Comparison of ENCODE assay signal across 32 cellular contexts in the genomic region with DNA sequence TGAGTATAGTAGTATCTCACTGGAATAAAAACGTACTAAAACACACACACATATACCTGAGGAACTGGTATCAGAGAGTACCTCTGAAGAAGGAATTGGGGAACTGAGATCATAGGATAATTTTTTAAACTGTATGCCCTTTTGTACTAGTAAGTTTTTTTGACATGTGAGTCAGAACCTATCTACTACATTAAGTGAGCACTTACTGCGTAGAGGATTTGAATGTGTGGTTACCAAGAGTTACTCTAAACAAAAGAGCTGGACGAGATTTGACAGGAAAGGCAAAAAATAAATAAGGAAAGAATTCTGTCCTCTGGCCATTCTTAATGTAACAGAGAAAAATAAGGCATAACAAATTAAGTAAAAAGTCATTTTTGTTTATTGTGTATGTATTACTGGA.
"Had no signal": no experiment of that assay in that cellular context is flagged by ENCODE, and none has a peak within 500 bp of the region (broad histone marks: within the 10 kb centered on the region; RNA-seq: fewer than 3 reads in every experiment).

No MANE protein-coding gene starts in this region.

- H3K36me3 Mint-ChIP-seq: activated CD4-positive, alpha-beta memory T cell treated with anti-CD3 and anti-CD28 coated beads for 36 hours; activated naive CD4-positive, alpha-beta T cell treated with anti-CD3 and anti-CD28 coated beads, Interleukin-2, amount 10 ng/mL, durations not matched to agents 7 days and 5 days; activated naive CD4-positive, alpha-beta T cell treated with anti-CD3 and anti-CD28 coated beads, Interleukin-2, amount 50 U/mL, for 24 hours; activated naive CD8-positive, alpha-beta T cell; activated naive CD8-positive, alpha-beta T cell treated with anti-CD3 and anti-CD28 coated beads, Interleukin-2, amount 10 ng/mL, durations not matched to agents 7 days and 5 days; brain; T-cell had no signal

- H3K27me3 Mint-ChIP-seq: activated B cell treated with CpG ODN at 0.5 μM for 24 hours; activated CD4-positive, alpha-beta memory T cell treated with anti-CD3 and anti-CD28 coated beads for 36 hours; activated CD4-positive, alpha-beta T cell treated with anti-CD3 and anti-CD28 coated beads, Interleukin-2, amount 10 ng/mL, durations not matched to agents 24 days and 14 days; activated CD8-positive, alpha-beta T cell treated with anti-CD3 and anti-CD28 coated beads for 36 hours; activated naive CD4-positive, alpha-beta T cell treated with anti-CD3 and anti-CD28 coated beads, Interleukin-2, amount 10 ng/mL, durations not matched to agents 7 days and 5 days; activated naive CD8-positive, alpha-beta T cell; activated naive CD8-positive, alpha-beta T cell treated with anti-CD3 and anti-CD28 coated beads, Interleukin-2, amount 10 ng/mL, durations not matched to agents 7 days and 5 days; activated naive CD8-positive, alpha-beta T cell treated with anti-CD3 and anti-CD28 coated beads, Interleukin-2, amount 50 U/mL, for 24 hours; activated T-helper 17 cell treated with anti-CD3 and anti-CD28 coated beads, Interleukin-2, amount 50 U/mL, for 72 hours; brain; T-cell; T-helper 17 cell had no signal

- H3K27ac Mint-ChIP-seq: activated B cell treated with CpG ODN at 0.5 μM for 24 hours; activated CD4-positive, alpha-beta memory T cell treated with anti-CD3 and anti-CD28 coated beads for 36 hours; activated CD4-positive, alpha-beta T cell treated with anti-CD3 and anti-CD28 coated beads, Interleukin-2, amount 10 ng/mL, durations not matched to agents 24 days and 14 days; activated CD8-positive, alpha-beta T cell treated with anti-CD3 and anti-CD28 coated beads for 36 hours; activated naive CD4-positive, alpha-beta T cell treated with anti-CD3 and anti-CD28 coated beads, Interleukin-2, amount 10 ng/mL, durations not matched to agents 7 days and 5 days; activated naive CD4-positive, alpha-beta T cell treated with anti-CD3 and anti-CD28 coated beads, Interleukin-2, amount 50 U/mL, for 24 hours; activated naive CD8-positive, alpha-beta T cell; activated naive CD8-positive, alpha-beta T cell treated with anti-CD3 and anti-CD28 coated beads, Interleukin-2, amount 10 ng/mL, durations not matched to agents 7 days and 5 days; activated naive CD8-positive, alpha-beta T cell treated with anti-CD3 and anti-CD28 coated beads, Interleukin-2, amount 50 U/mL, for 24 hours; activated T-cell treated with anti-CD3 and anti-CD28 coated beads, Interleukin-2, amount 50 U/mL, for 72 hours; activated T-helper 1 cell treated with anti-CD3 and anti-CD28 coated beads, Interleukin-12 subunit alpha, Interleukin-12 subunit beta, Interleukin-2, Interleukin-4 antibody, amounts not matched to agents 30 ng/mL and 10 ng/mL and 1 ng/mL, durations not matched to agents 14 hours and 24 hours and 36 hours; activated T-helper 17 cell treated with anti-CD3 and anti-CD28 coated beads, Interleukin-2, amount 50 U/mL, for 72 hours; brain; T-cell; T-helper 17 cell had no signal

- H3K4me1 ChIP-seq: ascending aorta had no signal

- ATAC-seq: activated CD8-positive, alpha-beta T cell treated with anti-CD3 and anti-CD28 coated beads for 36 hours; activated naive CD8-positive, alpha-beta T cell treated with anti-CD3 and anti-CD28 coated beads, Interleukin-2, amount 50 U/mL, for 24 hours; activated T-cell treated with anti-CD3 and anti-CD28 coated beads, Interleukin-2, amount 50 U/mL, for 4 hours; activated T-cell treated with anti-CD3 and anti-CD28 coated beads, Interleukin-2, amount 50 U/mL, for 72 hours; activated T-helper 17 cell treated with anti-CD3 and anti-CD28 coated beads, Interleukin-2, amount 50 U/mL, for 72 hours; T-cell; T-helper 17 cell had no signal

- H3K4me3 ChIP-seq: ascending aorta had no signal

- H3K27ac ChIP-seq: ascending aorta, VCaP had no signal

- H3K4me1 Mint-ChIP-seq: activated B cell treated with CpG ODN at 0.5 μM for 24 hours; activated CD4-positive, alpha-beta T cell treated with anti-CD3 and anti-CD28 coated beads, Interleukin-2, amount 10 ng/mL, durations not matched to agents 24 days and 14 days; activated naive CD4-positive, alpha-beta T cell treated with anti-CD3 and anti-CD28 coated beads, Interleukin-2, amount 10 ng/mL, durations not matched to agents 7 days and 5 days; activated naive CD4-positive, alpha-beta T cell treated with anti-CD3 and anti-CD28 coated beads, Interleukin-2, amount 50 U/mL, for 24 hours; activated naive CD8-positive, alpha-beta T cell treated with anti-CD3 and anti-CD28 coated beads, Interleukin-2, amount 10 ng/mL, durations not matched to agents 7 days and 5 days; activated naive CD8-positive, alpha-beta T cell treated with anti-CD3 and anti-CD28 coated beads, Interleukin-2, amount 50 U/mL, for 24 hours; activated T-helper 17 cell treated with anti-CD3 and anti-CD28 coated beads, Interleukin-2, amount 50 U/mL, for 72 hours; brain; T-cell; T-helper 17 cell had no signal

- H3K27me3 ChIP-seq: ascending aorta had no signal

- H3K4me3 Mint-ChIP-seq: activated B cell treated with CpG ODN at 0.5 μM for 24 hours; activated CD4-positive, alpha-beta memory T cell treated with anti-CD3 and anti-CD28 coated beads for 36 hours; activated CD4-positive, alpha-beta T cell treated with anti-CD3 and anti-CD28 coated beads, Interleukin-2, amount 10 ng/mL, durations not matched to agents 24 days and 14 days; activated CD8-positive, alpha-beta T cell treated with anti-CD3 and anti-CD28 coated beads for 36 hours; activated naive CD4-positive, alpha-beta T cell treated with anti-CD3 and anti-CD28 coated beads, Interleukin-2, amount 10 ng/mL, durations not matched to agents 7 days and 5 days; activated naive CD4-positive, alpha-beta T cell treated with anti-CD3 and anti-CD28 coated beads, Interleukin-2, amount 50 U/mL, for 24 hours; activated naive CD8-positive, alpha-beta T cell; activated naive CD8-positive, alpha-beta T cell treated with anti-CD3 and anti-CD28 coated beads, Interleukin-2, amount 10 ng/mL, durations not matched to agents 7 days and 5 days; activated naive CD8-positive, alpha-beta T cell treated with anti-CD3 and anti-CD28 coated beads, Interleukin-2, amount 50 U/mL, for 24 hours; activated T-cell treated with anti-CD3 and anti-CD28 coated beads, Interleukin-2, amount 50 U/mL, for 4 hours; activated T-cell treated with anti-CD3 and anti-CD28 coated beads, Interleukin-2, amount 50 U/mL, for 72 hours; activated T-helper 1 cell treated with anti-CD3 and anti-CD28 coated beads, Interleukin-12 subunit alpha, Interleukin-12 subunit beta, Interleukin-2, Interleukin-4 antibody, amounts not matched to agents 30 ng/mL and 10 ng/mL and 1 ng/mL, durations not matched to agents 14 hours and 24 hours and 36 hours; activated T-helper 17 cell treated with anti-CD3 and anti-CD28 coated beads, Interleukin-2, amount 50 U/mL, for 72 hours; brain; T-cell; T-helper 17 cell had no signal

- FAIRE-seq: TTC549 had no signal

- H3K9me3 ChIP-seq: ascending aorta had no signal

- DNase-seq: activated B cell treated with CpG ODN at 0.5 μM for 24 hours; activated CD4-positive, alpha-beta memory T cell treated with anti-CD3 and anti-CD28 coated beads for 36 hours; activated CD4-positive, alpha-beta T cell treated with anti-CD3 and anti-CD28 coated beads for 4 hours; activated CD4-positive, alpha-beta T cell treated with anti-CD3 and anti-CD28 coated beads, Interleukin-2, amount 10 ng/mL, durations not matched to agents 24 days and 14 days; activated CD4-positive, alpha-beta T cell treated with anti-CD3 and anti-CD28 coated beads, Interleukin-2, amount 50 U/mL, for 1 hour; activated CD4-positive, alpha-beta T cell treated with anti-CD3 and anti-CD28 coated beads, Interleukin-2, amount 50 U/mL, for 4 hours; activated CD4-positive, CD25-positive, alpha-beta regulatory T cell treated with anti-CD3 and anti-CD28 coated beads, Interleukin-2, amount 50 U/mL, for 72 hours; activated CD8-positive, alpha-beta memory T cell treated with anti-CD3 and anti-CD28 coated beads, Interleukin-2, amount 50 U/mL, for 4 hours; activated CD8-positive, alpha-beta T cell treated with anti-CD3 and anti-CD28 coated beads for 36 hours; activated effector memory CD4-positive, alpha-beta T cell treated with anti-CD3 and anti-CD28 coated beads, Interleukin-2, amount 50 U/mL, for 16 hours; activated gamma-delta T cell treated with Interleukin-2 at 50 U/mL for 16 hours; activated naive CD4-positive, alpha-beta T cell; activated naive CD4-positive, alpha-beta T cell treated with anti-CD3 and anti-CD28 coated beads, Interleukin-2, amount 10 ng/mL, durations not matched to agents 7 days and 5 days; activated naive CD8-positive, alpha-beta T cell treated with anti-CD3 and anti-CD28 coated beads, Interleukin-2, amount 10 ng/mL, durations not matched to agents 7 days and 5 days; activated naive CD8-positive, alpha-beta T cell treated with anti-CD3 and anti-CD28 coated beads, Interleukin-2, amount 50 U/mL, for 24 hours; activated T-cell treated with anti-CD3 and anti-CD28 coated beads for 4 hours; activated T-cell treated with anti-CD3 and anti-CD28 coated beads, Interleukin-2, amount 50 U/mL, for 1 hour; activated T-cell treated with anti-CD3 and anti-CD28 coated beads, Interleukin-2, amount 50 U/mL, for 4 hours; activated T-cell treated with anti-CD3 and anti-CD28 coated beads, Interleukin-2, amount 50 U/mL, for 72 hours; amygdala; anterior cingulate cortex; central memory CD4-positive, alpha-beta T cell; T-cell; T-helper 17 cell had no signal

- H3K9me3 Mint-ChIP-seq: activated B cell treated with CpG ODN at 0.5 μM for 24 hours; activated CD4-positive, alpha-beta memory T cell treated with anti-CD3 and anti-CD28 coated beads for 36 hours; activated CD4-positive, alpha-beta T cell treated with anti-CD3 and anti-CD28 coated beads, Interleukin-2, amount 10 ng/mL, durations not matched to agents 24 days and 14 days; activated naive CD4-positive, alpha-beta T cell treated with anti-CD3 and anti-CD28 coated beads, Interleukin-2, amount 50 U/mL, for 24 hours; activated naive CD8-positive, alpha-beta T cell treated with anti-CD3 and anti-CD28 coated beads, Interleukin-2, amount 10 ng/mL, durations not matched to agents 7 days and 5 days; activated T-helper 1 cell treated with anti-CD3 and anti-CD28 coated beads, Interleukin-12 subunit alpha, Interleukin-12 subunit beta, Interleukin-2, Interleukin-4 antibody, amounts not matched to agents 30 ng/mL and 10 ng/mL and 1 ng/mL, durations not matched to agents 14 hours and 24 hours and 36 hours; activated T-helper 17 cell treated with anti-CD3 and anti-CD28 coated beads, Interleukin-2, amount 50 U/mL, for 72 hours; brain had no signal

- H3K36me3 ChIP-seq: ascending aorta had no signal
